In the genomic region with DNA sequence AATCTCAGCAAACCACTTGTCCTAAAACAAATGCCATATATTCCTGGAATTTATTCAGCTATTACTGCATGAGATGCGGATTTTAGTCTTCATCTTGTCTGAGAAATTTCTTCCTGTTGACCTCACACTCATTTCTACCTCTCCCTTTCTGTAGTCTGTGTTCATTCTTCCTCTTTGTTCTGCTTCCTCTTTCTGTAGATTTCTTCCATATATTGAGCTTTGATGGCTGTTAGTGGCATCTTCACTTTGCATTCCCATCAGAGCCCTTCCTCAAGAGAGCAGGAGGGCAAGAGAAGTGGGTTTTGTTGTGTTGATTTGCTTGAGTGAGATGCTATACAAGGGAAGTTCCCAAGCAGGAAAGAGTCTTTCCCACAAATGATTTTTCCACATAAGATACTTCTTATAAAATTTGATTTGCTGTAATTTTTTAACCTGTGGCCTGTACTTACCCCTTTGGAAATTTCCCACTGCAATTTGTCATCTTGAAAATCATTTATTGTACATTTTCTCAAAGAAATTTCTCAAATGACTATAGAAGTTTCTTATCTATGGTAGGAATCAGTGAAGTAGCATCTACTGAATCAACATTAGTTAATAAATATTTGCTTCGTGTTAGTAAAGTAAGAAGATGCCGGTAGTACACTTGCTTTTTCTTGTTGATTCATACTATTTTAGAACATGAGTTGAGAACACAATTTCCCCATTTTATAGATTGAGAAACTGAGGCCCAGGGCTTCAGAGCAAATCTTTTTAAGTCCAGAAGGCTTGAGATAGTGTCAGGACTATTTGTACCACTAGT, we compare ENCODE assay signal across 1 cellular context.
A peak's percentile ranks its signal among the peaks of the same experiment; 100 is the strongest.
TF ChIP-seq lines count a peak whose summit lies in the region.

No MANE protein-coding gene starts in this region.

TF ChIP-seq in K562, 482 proteins besides CTCF, POLR2A, EP300 and RAD21:
- TF ChIP-seq DPF2 (IDR thresholded peaks at IDR 0.05) (no peak), ZNF431 (CRISPR knock-in tag; IDR thresholded peaks at IDR 0.05) (no peak), CHD4 (IDR thresholded peaks at IDR 0.05; ENCODE audit: insufficient read depth, insufficient replicate concordance, low read depth, low read length, poor library complexity, severe bottlenecking) (peak; percentile 74), ATF1 (CRISPR knock-in tag; IDR thresholded peaks at IDR 0.05) (no peak), ATF1 (tag; IDR thresholded peaks at IDR 0.05) (no peak), MECOM (CRISPR knock-in tag; IDR thresholded peaks at IDR 0.05) (no peak), KDM1A (IDR thresholded peaks at IDR 0.05) (peak in 1 of 2 experiments; percentile 61; a peak in 2 of 4 replicates), GABPB1 (CRISPR knock-in tag; IDR thresholded peaks at IDR 0.05) (no peak), RBM22 (IDR thresholded peaks at IDR 0.05; ENCODE audit: low read depth, low read length, poor library complexity, severe bottlenecking) (no peak), NFATC3 (IDR thresholded peaks at IDR 0.05) (no peak), PYGO2 (tag; IDR thresholded peaks at IDR 0.05) (no peak), ARNT (IDR thresholded peaks at IDR 0.05) (no peak), ZNF347 (CRISPR knock-in tag; IDR thresholded peaks at IDR 0.05; ENCODE audit: low read depth) (no peak), HCFC1 (IDR thresholded peaks at IDR 0.05; ENCODE audit: low read depth, low read length) (no peak), MAFK (IDR thresholded peaks at IDR 0.05; ENCODE audit: low read length) (no peak), SRSF9 (IDR thresholded peaks at IDR 0.05; ENCODE audit: borderline replicate concordance, low read depth, low read length) (no peak), ZNF3 (CRISPR knock-in tag; IDR thresholded peaks at IDR 0.05) (no peak), ADNP (tag; IDR thresholded peaks at IDR 0.05) (peak; percentile 82), SETDB1 (IDR thresholded peaks at IDR 0.05; ENCODE audit: low read length) (no peak), GABPA (tag; conservative IDR thresholded peaks at IDR 0.05; ENCODE audit: low read depth) (0 out of 2 replicates have a peak, but pooled peaks have one; percentile 19), CBFA2T2 (conservative IDR thresholded peaks at IDR 0.05) (no peak), HSF4 (CRISPR knock-in tag; IDR thresholded peaks at IDR 0.05; ENCODE audit: borderline replicate concordance) (no peak), RCOR1 (IDR thresholded peaks at IDR 0.05; ENCODE audit: borderline replicate concordance in 1 of 2, low read depth in 2 of 2, low read length in 2 of 2) (peak; percentile 39 to 44; a peak in 1 of 4 replicates), BCOR (IDR thresholded peaks at IDR 0.05) (peak; percentile 88), SMARCA5 (IDR thresholded peaks at IDR 0.05) (peak; percentile 56; the same call in 1 of the 2 replicates), HOXB6 (CRISPR knock-in tag; IDR thresholded peaks at IDR 0.05; ENCODE audit: borderline replicate concordance) (no peak), ZNF75A (CRISPR knock-in tag; IDR thresholded peaks at IDR 0.05) (peak; percentile 12; the same call in 1 of the 2 replicates), RBM25 (IDR thresholded peaks at IDR 0.05; ENCODE audit: low read depth, low read length, severe bottlenecking) (peak; percentile 97), KDM2B (CRISPR knock-in tag; IDR thresholded peaks at IDR 0.05) (no peak)
- TF ChIP-seq, protein P1, sequence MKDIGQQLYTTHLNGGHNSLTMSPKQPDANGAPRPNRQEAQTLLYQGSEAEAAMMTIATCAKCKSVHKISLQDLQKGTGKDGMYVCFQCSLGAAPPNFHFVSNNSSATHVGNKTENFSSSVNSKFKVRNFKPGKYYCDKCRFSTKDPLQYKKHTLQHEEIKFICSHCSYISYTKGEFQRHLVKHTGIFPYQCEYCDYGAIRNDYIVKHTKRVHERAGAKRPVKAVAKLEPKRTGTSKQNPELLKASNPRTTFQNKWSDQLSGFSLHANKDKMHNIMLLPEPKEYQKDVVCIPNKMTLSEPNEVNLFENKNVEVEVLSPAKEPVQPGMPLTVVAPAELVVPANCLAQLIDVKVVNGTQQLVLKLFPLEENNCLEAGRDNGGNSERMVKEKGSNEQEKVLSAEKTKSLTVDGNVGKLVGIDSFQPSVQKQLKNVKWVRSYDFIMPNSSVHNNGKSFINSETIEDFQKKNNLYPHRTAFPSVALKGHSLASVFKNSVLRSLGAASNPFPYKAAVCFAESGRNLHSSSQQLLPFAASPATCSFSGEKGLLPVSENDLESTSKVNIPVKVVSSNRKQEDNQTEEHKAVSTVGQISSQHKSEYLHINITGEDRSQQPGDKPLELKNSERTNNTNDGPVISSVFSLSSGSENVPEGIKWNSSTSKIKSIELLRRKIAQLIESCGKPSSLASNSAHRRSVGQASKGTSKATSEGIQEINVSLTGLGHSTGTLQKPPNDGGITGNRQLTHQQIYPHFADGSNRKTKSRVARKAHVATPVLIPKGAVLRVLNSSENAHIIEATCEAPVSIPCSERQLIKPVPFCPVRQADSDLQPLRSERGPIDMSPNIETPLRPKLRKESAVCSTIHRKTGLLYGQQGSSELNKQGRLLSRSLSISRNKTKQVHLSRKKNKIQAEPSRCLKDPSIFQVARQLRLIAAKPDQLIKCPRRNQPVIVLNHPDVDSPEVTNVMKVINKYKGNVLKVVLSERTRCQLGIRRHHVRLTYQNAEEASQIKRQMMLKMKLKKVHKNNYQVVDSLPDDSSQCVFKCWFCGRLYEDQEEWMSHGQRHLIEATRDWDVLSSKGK (CRISPR knock-in tag; IDR thresholded peaks at IDR 0.05) = no peak
- TF ChIP-seq, protein P2, sequence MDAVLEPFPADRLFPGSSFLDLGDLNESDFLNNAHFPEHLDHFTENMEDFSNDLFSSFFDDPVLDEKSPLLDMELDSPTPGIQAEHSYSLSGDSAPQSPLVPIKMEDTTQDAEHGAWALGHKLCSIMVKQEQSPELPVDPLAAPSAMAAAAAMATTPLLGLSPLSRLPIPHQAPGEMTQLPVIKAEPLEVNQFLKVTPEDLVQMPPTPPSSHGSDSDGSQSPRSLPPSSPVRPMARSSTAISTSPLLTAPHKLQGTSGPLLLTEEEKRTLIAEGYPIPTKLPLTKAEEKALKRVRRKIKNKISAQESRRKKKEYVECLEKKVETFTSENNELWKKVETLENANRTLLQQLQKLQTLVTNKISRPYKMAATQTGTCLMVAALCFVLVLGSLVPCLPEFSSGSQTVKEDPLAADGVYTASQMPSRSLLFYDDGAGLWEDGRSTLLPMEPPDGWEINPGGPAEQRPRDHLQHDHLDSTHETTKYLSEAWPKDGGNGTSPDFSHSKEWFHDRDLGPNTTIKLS (IDR thresholded peaks at IDR 0.05; ENCODE audit: borderline replicate concordance, low read depth) = no peak
- TF ChIP-seq, protein P3, sequence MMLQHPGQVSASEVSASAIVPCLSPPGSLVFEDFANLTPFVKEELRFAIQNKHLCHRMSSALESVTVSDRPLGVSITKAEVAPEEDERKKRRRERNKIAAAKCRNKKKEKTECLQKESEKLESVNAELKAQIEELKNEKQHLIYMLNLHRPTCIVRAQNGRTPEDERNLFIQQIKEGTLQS (IDR thresholded peaks at IDR 0.05) = no peak
- TF ChIP-seq, protein P3 (CRISPR knock-in tag; conservative IDR thresholded peaks at IDR 0.05) = no peak
- TF ChIP-seq, protein P4, sequence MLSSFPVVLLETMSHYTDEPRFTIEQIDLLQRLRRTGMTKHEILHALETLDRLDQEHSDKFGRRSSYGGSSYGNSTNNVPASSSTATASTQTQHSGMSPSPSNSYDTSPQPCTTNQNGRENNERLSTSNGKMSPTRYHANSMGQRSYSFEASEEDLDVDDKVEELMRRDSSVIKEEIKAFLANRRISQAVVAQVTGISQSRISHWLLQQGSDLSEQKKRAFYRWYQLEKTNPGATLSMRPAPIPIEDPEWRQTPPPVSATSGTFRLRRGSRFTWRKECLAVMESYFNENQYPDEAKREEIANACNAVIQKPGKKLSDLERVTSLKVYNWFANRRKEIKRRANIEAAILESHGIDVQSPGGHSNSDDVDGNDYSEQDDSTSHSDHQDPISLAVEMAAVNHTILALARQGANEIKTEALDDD (IDR thresholded peaks at IDR 0.05) = no peak
